7 cellular contexts compared by ENCODE assay signal in the genomic region with DNA sequence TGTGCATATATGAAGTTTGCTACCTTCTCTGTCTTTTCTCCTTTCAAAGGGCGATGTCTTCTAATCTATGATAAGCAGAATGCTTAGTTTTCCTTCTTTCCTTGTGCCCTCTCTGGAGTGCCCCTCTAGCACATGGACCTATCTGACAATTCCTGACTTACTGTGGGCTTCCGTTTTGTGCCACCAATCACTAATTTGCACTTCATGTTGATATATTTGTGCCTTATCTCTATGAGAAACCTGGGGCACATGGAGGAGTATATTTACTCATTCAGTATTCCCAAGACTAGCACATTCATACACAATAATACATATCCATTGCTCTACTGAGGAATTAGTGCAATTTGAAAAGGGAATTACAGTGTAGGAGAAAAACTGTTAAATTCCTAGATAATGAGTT.
"Had no signal": no experiment of that assay in that cellular context is flagged by ENCODE, and none has a peak within 500 bp of the region (broad histone marks: within the 10 kb centered on the region; RNA-seq: fewer than 3 reads in every experiment).

No MANE protein-coding gene starts in this region.

- ATAC-seq: HCT116 had no signal

- DNase-seq: GM23248, GOT3, H7, HFFc6, IMR-90, KBM-7 had no signal
